In the genomic region with DNA sequence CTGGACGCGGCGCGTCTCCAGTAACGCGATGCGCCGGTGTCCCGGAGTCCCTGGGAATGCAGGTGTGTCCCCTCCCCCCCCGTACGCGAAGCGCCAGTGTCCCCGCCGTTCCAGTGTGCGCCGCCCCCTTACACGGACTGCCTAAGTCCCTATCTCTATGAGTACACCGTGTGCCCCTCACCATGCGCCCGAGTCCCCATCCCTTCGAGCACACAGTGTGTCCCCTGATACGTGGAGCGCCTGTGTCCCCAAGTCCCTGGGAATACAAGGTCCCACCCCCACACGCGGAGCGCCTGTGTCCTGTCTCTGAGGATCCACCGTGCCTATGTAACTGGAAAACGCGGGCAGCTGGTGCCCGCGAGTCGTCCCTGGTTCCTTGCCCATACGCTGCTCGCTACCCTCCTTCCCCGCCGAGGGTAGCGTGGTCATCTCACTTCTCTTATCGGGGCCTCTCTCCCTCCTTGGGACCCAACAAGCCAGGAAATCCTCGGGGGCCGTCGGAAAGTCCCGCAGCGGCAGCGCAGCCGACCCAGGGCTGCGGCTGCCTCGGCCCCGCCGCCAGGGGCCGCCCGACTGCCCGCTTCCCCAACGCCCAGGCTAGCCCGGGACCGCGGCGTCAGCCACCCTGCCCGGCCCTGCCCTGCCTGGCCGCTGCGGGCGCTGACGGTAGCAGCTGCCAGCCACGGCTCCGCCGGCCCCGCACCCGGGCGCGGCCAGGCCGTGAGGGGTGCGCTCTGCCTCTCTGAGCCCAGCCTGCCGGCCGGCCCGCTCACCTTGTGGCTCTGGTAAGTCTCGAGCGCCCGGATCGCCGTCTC, we compare ENCODE assay signal across 8 cellular contexts. TPM values are rescaled to one million over a fixed set of nuclear protein-coding genes. Genes with fewer than 3 reads are reported as not detected.
DNase-seq lines count a peak whose midpoint lies in the region; ATAC-seq and TF ChIP-seq lines count a peak whose summit lies in the region.

No MANE protein-coding gene starts in this region.

- ATAC-seq in GM19452 (IDR thresholded peaks at IDR 0.05; ENCODE audit: unreplicated experiment) (peak; percentile 56), HG03565 (IDR thresholded peaks at IDR 0.05; ENCODE audit: unreplicated experiment) (peak; percentile 35), foreskin keratinocyte (peak; percentile 65)

- H3K4me3 Mint-ChIP-seq in Caco-2 (ENCODE audit: unreplicated experiment) (peak overlapping the region; percentile 86), neural progenitor cell (peak overlapping the region; percentile 93)

- CTCF ChIA-PET in Caco-2 (lab: Charles Lee), result interaction anchor here (0.6 to 3.1 kb wide), 5 partner anchors 25 to 376 kb away, joined by 3 to 14 read pairs (median 4); no protein-coding TSS in a partner anchor

- H3K4me2 ChIP-seq in neural progenitor cell, result peak overlapping the region; percentile 94

- H3K27me3 Mint-ChIP-seq in Caco-2 (ENCODE audit: insufficient read depth, unreplicated experiment) (no peaks in the 10 kb centered on the region), neural progenitor cell (ENCODE audit: insufficient read depth, low read depth) (peaks cover 12% of the 10 kb centered on the region)

- DNase-seq in Caco-2, result peak; percentile 82 to 92
- peak; percentile 91 for DNase-seq in RPMI8226
- DNase-seq in activated gamma-delta T cell treated with anti-CD3 and anti-CD28 coated beads, Interleukin-2, amount 50 U/mL, for 16 hours (ENCODE audit: low read depth), result peak; percentile 62
- peak in 1 of 2 donors; percentile 56 for DNase-seq in foreskin keratinocyte
- peak; percentile 90 for DNase-seq in neural progenitor cell (ENCODE audit: low spot score)

- intact Hi-C loops in Caco-2 (cut with micrococcal nuclease; ENCODE audit: unreplicated experiment), result loop anchor here (1.0 to 5.0 kb wide), 9 partner anchors 16 to 681 kb away; no protein-coding TSS in a partner anchor

- H3K9me3 Mint-ChIP-seq in Caco-2 (ENCODE audit: unreplicated experiment), result no peaks in the 10 kb centered on the region
- no peaks in the 10 kb centered on the region for H3K9me3 Mint-ChIP-seq in neural progenitor cell

- no TSS peak for BruUV-seq in Caco-2 (replicated peaks; lab: Mats Ljungman, UMichigan)

- no peak overlapping the region for H3K9ac ChIP-seq in neural progenitor cell
- H3K9ac ChIP-seq in stomach smooth muscle (ENCODE audit: low read length in 2 of 2), result peak overlapping the region; percentile 97 to 98

- peaks cover 30% of the 10 kb centered on the region for H3K4me1 Mint-ChIP-seq in Caco-2 (ENCODE audit: low read depth, unreplicated experiment)
- H3K4me1 Mint-ChIP-seq in neural progenitor cell, result peaks cover 34% of the 10 kb centered on the region

- peaks cover 11% of the 10 kb centered on the region for H3F3A ChIP-seq in neural progenitor cell (ENCODE audit: low read depth)

- peaks cover 48% of the 10 kb centered on the region for H3K4me1 ChIP-seq in Caco-2
- peaks cover 40% of the 10 kb centered on the region for H3K4me1 ChIP-seq in foreskin keratinocyte
- peaks cover 33% of the 10 kb centered on the region for H3K4me1 ChIP-seq in neural progenitor cell
- H3K4me1 ChIP-seq in stomach smooth muscle (ENCODE audit: control insufficient read depth, insufficient read depth, low read length), result peaks cover 30% of the 10 kb centered on the region

- H3K36me3 ChIP-seq in Caco-2 (ENCODE audit: control insufficient read depth, insufficient read depth, low read length), result no peaks in the 10 kb centered on the region
- no peaks in the 10 kb centered on the region for H3K36me3 ChIP-seq in neural progenitor cell
- H3K36me3 ChIP-seq in stomach smooth muscle (ENCODE audit: control insufficient read depth in 2 of 2, insufficient read depth in 2 of 2, low read length in 2 of 2), result peaks cover 0 to 5% of the 10 kb centered on the region in 2 donors

- H3K27ac ChIP-seq in foreskin keratinocyte (peak overlapping the region; percentile 94), neural progenitor cell (no peak overlapping the region), stomach smooth muscle (ENCODE audit: low read length) (peak overlapping the region; percentile 96)

- H2AFZ ChIP-seq in neural progenitor cell (replicated peaks), result peak overlapping the region; percentile 97

- H3K27me3 ChIP-seq in Caco-2 (replicated peaks; ENCODE audit: control insufficient read depth, insufficient read depth, low read length) (no peaks in the 10 kb centered on the region), foreskin keratinocyte (no peaks in the 10 kb centered on the region), neural progenitor cell (peaks cover 19% of the 10 kb centered on the region), stomach smooth muscle (ENCODE audit: control insufficient read depth in 1 of 2, insufficient read depth in 2 of 2, low read length in 2 of 2) (no peaks in the 10 kb centered on the region)

- peak overlapping the region; percentile 98 for H3K27ac Mint-ChIP-seq in Caco-2 (ENCODE audit: unreplicated experiment)
- H3K27ac Mint-ChIP-seq in neural progenitor cell, result peak overlapping the region; percentile 84

- H3K9me3 ChIP-seq in Caco-2, result no peaks in the 10 kb centered on the region
- no peaks in the 10 kb centered on the region for H3K9me3 ChIP-seq in neural progenitor cell (ENCODE audit: low read depth)
- no peaks in the 10 kb centered on the region for H3K9me3 ChIP-seq in stomach smooth muscle (ENCODE audit: control insufficient read depth in 2 of 2, low read length in 2 of 2)

- H3K79me2 ChIP-seq in neural progenitor cell (ENCODE audit: low read depth), result peaks cover 14% of the 10 kb centered on the region

- H4K20me1 ChIP-seq in neural progenitor cell (ENCODE audit: low read depth), result peaks cover 7% of the 10 kb centered on the region

- H3K4me3 ChIP-seq in Caco-2 (ENCODE audit: low read depth, low read length) (peak overlapping the region; percentile 99), neural progenitor cell (peak overlapping the region; percentile 89), stomach smooth muscle (ENCODE audit: low read length in 2 of 2) (peak overlapping the region; percentile 90 to 98)

- TF ChIP-seq CTCF in Caco-2 (IDR thresholded peaks at IDR 0.05; ENCODE audit: insufficient read depth in 1 of 2, low read depth in 1 of 2, low read length in 1 of 2, severe bottlenecking in 1 of 2, unreplicated experiment in 1 of 2), result peak; percentile 50 to 80
- peak; percentile 86 for TF ChIP-seq CTCF in foreskin keratinocyte (conservative IDR thresholded peaks at IDR 0.05)
- TF ChIP-seq CTCF in neural progenitor cell (IDR thresholded peaks at IDR 0.05), result peak; percentile 77

- POLR2A ChIA-PET in Caco-2 (lab: Charles Lee), result interaction anchor here (0.9 to 2.0 kb wide), 2 partner anchors 26 to 40 kb away, joined by 3 to 18 read pairs; no protein-coding TSS in a partner anchor

- peaks cover 35% of the 10 kb centered on the region for H3K36me3 Mint-ChIP-seq in Caco-2 (ENCODE audit: insufficient read depth, unreplicated experiment)
- no peaks in the 10 kb centered on the region for H3K36me3 Mint-ChIP-seq in neural progenitor cell

RNA-seq across cellular contexts. Expression of a gene that starts 0.6 kb away (rescaled TPM):
- total RNA-seq in Caco-2 (2022) (78.1 and 81.0 TPM in 2 replicates), foreskin keratinocyte (84.5 and 88.6 TPM in 2 replicates), neural progenitor cell (ENCODE audit: low replicate concordance) (9.3 and 14.2 TPM in 2 replicates)
- 22.1 and 27.2 TPM in 2 replicates for polyA plus RNA-seq in foreskin keratinocyte
